ENCODE assay signal across 8 cellular contexts in genomic region chr21:41170442-41170841, GRCh38. TPM values are rescaled to one million over a fixed set of nuclear protein-coding genes. Genes with fewer than 3 reads are reported as not detected.
A peak's percentile ranks its signal among the peaks of the same experiment; 100 is the strongest.
DNase-seq lines count a peak whose midpoint lies in the region; ATAC-seq, FAIRE-seq and TF ChIP-seq lines count a peak whose summit lies in the region.

No MANE protein-coding gene starts in this region.

- no peaks in the 10 kb centered on the region for H3F3A ChIP-seq in GM23338 (replicated peaks; ENCODE audit: low read depth)

- H3K4me2 ChIP-seq in GM23338 (peak overlapping the region; percentile 84; the same call in 1 of the 2 replicates), parathyroid adenoma (ENCODE audit: low read length) (no peak overlapping the region)

- POLR2A ChIA-PET in BJ (lab: Charles Lee) = no interaction called here

- H3K9me3 ChIP-seq in parathyroid adenoma (ENCODE audit: control insufficient read depth, low read length) = no peaks in the 10 kb centered on the region

- peaks cover 3% of the 10 kb centered on the region; the same call in 1 of the 3 replicates for H3K9me3 Mint-ChIP-seq in GM23338

- ATAC-seq in GM23338 (peak; percentile 58), HG02981 (IDR thresholded peaks at IDR 0.05; ENCODE audit: unreplicated experiment) (no peak), GM19035 (IDR thresholded peaks at IDR 0.05; ENCODE audit: unreplicated experiment) (no peak)

- H3K4me3 ChIP-seq in BJ (ENCODE audit: low read depth, low read length) (no peak overlapping the region), GM23338 (no peak overlapping the region), parathyroid adenoma (ENCODE audit: low read depth, low read length) (no peak overlapping the region)

- H3K4me1 ChIP-seq in GM23338 (ENCODE audit: insufficient read depth) (peaks cover 18% of the 10 kb centered on the region; the same call in 1 of the 2 replicates), parathyroid adenoma (no peaks in the 10 kb centered on the region)

- peaks cover 4% of the 10 kb centered on the region; the same call in 1 of the 3 replicates for H3K36me3 Mint-ChIP-seq in GM23338 (ENCODE audit: low read depth)

- H2AFZ ChIP-seq in GM23338 (no peak overlapping the region), parathyroid adenoma (no peak overlapping the region)

- H3K79me2 ChIP-seq in GM23338 (replicated peaks; ENCODE audit: insufficient read depth) = no peaks in the 10 kb centered on the region
- H3K79me2 ChIP-seq in parathyroid adenoma = peaks cover 6% of the 10 kb centered on the region

- no peaks in the 10 kb centered on the region for H3K36me3 ChIP-seq in BJ (ENCODE audit: control insufficient read depth, insufficient read depth, low read length)
- no peaks in the 10 kb centered on the region for H3K36me3 ChIP-seq in GM23338 (ENCODE audit: insufficient read depth)
- no peaks in the 10 kb centered on the region for H3K36me3 ChIP-seq in parathyroid adenoma (ENCODE audit: control insufficient read depth, insufficient read depth, low read length)

- no peaks in the 10 kb centered on the region for H3K9me2 ChIP-seq in GM23338 (ENCODE audit: insufficient read depth)

- no peak overlapping the region for H3K9ac ChIP-seq in parathyroid adenoma

- peak; percentile 73 for FAIRE-seq in RCC 7860 (lab: Jason Lieb, UNC)

- H3K27me3 ChIP-seq in BJ (ENCODE audit: control insufficient read depth, insufficient read depth, low read length) = no peaks in the 10 kb centered on the region
- H3K27me3 ChIP-seq in GM23338 (ENCODE audit: insufficient read depth) = peaks cover 44% of the 10 kb centered on the region
- no peaks in the 10 kb centered on the region for H3K27me3 ChIP-seq in parathyroid adenoma (ENCODE audit: control insufficient read depth, insufficient read depth, low read length)

- no peak for DNase-seq in BJ (ENCODE audit: low read depth)
- peak; percentile 74 for DNase-seq in GM23338 (ENCODE audit: low spot score)
- peak; percentile 58 for DNase-seq in RCC 7860 (ENCODE audit: low spot score)
- peak; percentile 4 to 15 for DNase-seq in erythroblast (lab: John Stamatoyannopoulos, UW)
- no peak for DNase-seq in HCEC 1CT

- no peaks in the 10 kb centered on the region; the same call in 1 of the 2 replicates for H4K20me1 ChIP-seq in GM23338 (replicated peaks; ENCODE audit: insufficient read depth)

- no peak overlapping the region for H3K27ac Mint-ChIP-seq in GM23338

- H3K4me1 Mint-ChIP-seq in GM23338 = peaks cover 17% of the 10 kb centered on the region

- TF ChIP-seq CTCF in BJ (IDR thresholded peaks at IDR 0.05; ENCODE audit: insufficient read depth, low read depth, low read length) = peak; percentile 67
- TF ChIP-seq CTCF in GM23338 (conservative IDR thresholded peaks at IDR 0.05; ENCODE audit: low read depth in 2 of 2) = peak; percentile 64 to 87
- TF ChIP-seq CTCF in parathyroid adenoma (IDR thresholded peaks at IDR 0.05) = peak; percentile 25

- peaks cover 24% of the 10 kb centered on the region for H3K27me3 Mint-ChIP-seq in GM23338 (ENCODE audit: insufficient read depth, low read depth, poor library complexity)

- H3K27ac ChIP-seq in GM23338 (ENCODE audit: low read depth) (no peak overlapping the region), parathyroid adenoma (no peak overlapping the region)

- CTCF ChIA-PET in BJ (lab: Yijun Ruan, JAX) = interaction anchor here (1.0 to 2.3 kb wide), 5 partner anchors 10 to 49 kb away, joined by 3 to 9 read pairs (median 5); no protein-coding TSS in a partner anchor

- no peak for TF ChIP-seq POLR2A in erythroblast (IDR thresholded peaks at IDR 0.05; ENCODE audit: low read length)

- H3K4me3 Mint-ChIP-seq in GM23338 = no peak overlapping the region

TF ChIP-seq in GM23338, 12 proteins besides CTCF, POLR2A, EP300 and RAD21 (continues in another document):
- TF ChIP-seq ZNF114 (CRISPR knock-in tag; IDR thresholded peaks at IDR 0.05) = no peak
- TF ChIP-seq EZH2phosphoT487 (IDR thresholded peaks at IDR 0.05; ENCODE audit: unreplicated experiment) = no peak
- TF ChIP-seq, protein P1, sequence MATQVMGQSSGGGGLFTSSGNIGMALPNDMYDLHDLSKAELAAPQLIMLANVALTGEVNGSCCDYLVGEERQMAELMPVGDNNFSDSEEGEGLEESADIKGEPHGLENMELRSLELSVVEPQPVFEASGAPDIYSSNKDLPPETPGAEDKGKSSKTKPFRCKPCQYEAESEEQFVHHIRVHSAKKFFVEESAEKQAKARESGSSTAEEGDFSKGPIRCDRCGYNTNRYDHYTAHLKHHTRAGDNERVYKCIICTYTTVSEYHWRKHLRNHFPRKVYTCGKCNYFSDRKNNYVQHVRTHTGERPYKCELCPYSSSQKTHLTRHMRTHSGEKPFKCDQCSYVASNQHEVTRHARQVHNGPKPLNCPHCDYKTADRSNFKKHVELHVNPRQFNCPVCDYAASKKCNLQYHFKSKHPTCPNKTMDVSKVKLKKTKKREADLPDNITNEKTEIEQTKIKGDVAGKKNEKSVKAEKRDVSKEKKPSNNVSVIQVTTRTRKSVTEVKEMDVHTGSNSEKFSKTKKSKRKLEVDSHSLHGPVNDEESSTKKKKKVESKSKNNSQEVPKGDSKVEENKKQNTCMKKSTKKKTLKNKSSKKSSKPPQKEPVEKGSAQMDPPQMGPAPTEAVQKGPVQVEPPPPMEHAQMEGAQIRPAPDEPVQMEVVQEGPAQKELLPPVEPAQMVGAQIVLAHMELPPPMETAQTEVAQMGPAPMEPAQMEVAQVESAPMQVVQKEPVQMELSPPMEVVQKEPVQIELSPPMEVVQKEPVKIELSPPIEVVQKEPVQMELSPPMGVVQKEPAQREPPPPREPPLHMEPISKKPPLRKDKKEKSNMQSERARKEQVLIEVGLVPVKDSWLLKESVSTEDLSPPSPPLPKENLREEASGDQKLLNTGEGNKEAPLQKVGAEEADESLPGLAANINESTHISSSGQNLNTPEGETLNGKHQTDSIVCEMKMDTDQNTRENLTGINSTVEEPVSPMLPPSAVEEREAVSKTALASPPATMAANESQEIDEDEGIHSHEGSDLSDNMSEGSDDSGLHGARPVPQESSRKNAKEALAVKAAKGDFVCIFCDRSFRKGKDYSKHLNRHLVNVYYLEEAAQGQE (IDR thresholded peaks at IDR 0.05; ENCODE audit: unreplicated experiment) = no peak
- TF ChIP-seq EZH2 (IDR thresholded peaks at IDR 0.05; ENCODE audit: low read depth, unreplicated experiment) = no peak
- TF ChIP-seq ZNF462 (CRISPR knock-in tag; IDR thresholded peaks at IDR 0.05) = no peak

RNA-seq across cellular contexts. Expression of gene BACE2, which starts 2.5 kb away (rescaled TPM):
- 35.8 and 38.5 TPM in 2 replicates for polyA plus RNA-seq in BJ (2011; rRNA removed)
- 11.5 and 17.4 TPM in 2 replicates for polyA minus RNA-seq in BJ (2011; rRNA and poly(A)+ RNA removed)
- total RNA-seq in GM23338 (2014; rRNA removed; shearing (Covaris generic)) = 6.8 and 7.9 TPM in 2 replicates
- 3.5 and 4.1 TPM in 2 replicates for polyA plus RNA-seq in GM23338 (2016; fragmentation: Nextera tagmentation; extraction: Ambion mirVana)

Comparison
In these comparisons a context has a peak if more than half of its experiments do, and no peak if none do; other contexts are left out.
1. DNase-seq: peak in GM23338 (single experiment), RCC 7860 (single experiment) and erythroblast (2 of 2); none in BJ (single experiment) and HCEC 1CT (single experiment).
2. CTCF ChIP-seq: peak in every context shown above with its lines; median percentile 76 in GM23338; 67 in BJ; 25 in parathyroid adenoma.